ENCODE assay signal across 9 cellular contexts in genomic region chr9:124450241-124450924, GRCh38.
DNase-seq lines count a peak whose midpoint lies in the region; ATAC-seq and TF ChIP-seq lines count a peak whose summit lies in the region.
"Had no signal": no experiment of that assay in that cellular context is flagged by ENCODE, and none has a peak within 500 bp of the region (broad histone marks: within the 10 kb centered on the region; RNA-seq: fewer than 3 reads in every experiment).

Gene ADGRD2, plus strand, starts transcription at chr9:124450451. Its CDS starts 1,216 bp downstream, at chr9:124451667.

- ATAC-seq in GM18511 (IDR thresholded peaks at IDR 0.05; ENCODE audit: unreplicated experiment), result no peak
- no peak for ATAC-seq in GM19328 (IDR thresholded peaks at IDR 0.05; ENCODE audit: unreplicated experiment)

- TF ChIP-seq CTCF in fibroblast of pulmonary artery (IDR thresholded peaks at IDR 0.05; ENCODE audit: low read length, missing control alignments) (no peak), retinal pigment epithelial cell (conservative IDR thresholded peaks at IDR 0.05; ENCODE audit: low read depth, low read length) (no peak)

- H3K4me3 ChIP-seq in fibroblast of pulmonary artery (replicated peaks; ENCODE audit: low read depth, low read length) (no peak within 1 kb of the TSS), retinal pigment epithelial cell (ENCODE audit: low read length) (peak within 1 kb of the TSS; percentile 22)

- DNase-seq in NCI-H2081 (lab: John Stamatoyannopoulos, UW) (peak; percentile 4 to 23), NCI-H2081 treated with DMSO at 0.1 percent for 48 hours (lab: John Stamatoyannopoulos, UW) (no peak), NCI-H774 (lab: John Stamatoyannopoulos, UW) (peak; percentile 64), fibroblast of pulmonary artery (ENCODE audit: low read depth) (peak; percentile 9), retinal pigment epithelial cell (ENCODE audit: low read depth) (no peak)
- no peak for DNase-seq in activated CD4-positive, CD25-positive, alpha-beta regulatory T cell (lab: John Stamatoyannopoulos, UW)
- DNase-seq: NCI-H510A had no signal

Comparison
In these comparisons a context has a peak if more than half of its experiments do, and no peak if none do; other contexts are left out.
1. DNase-seq: peak in NCI-H2081 (2 of 2), NCI-H774 (single experiment) and fibroblast of pulmonary artery (single experiment); none in NCI-H2081 treated with DMSO at 0.1 percent for 48 hours (single experiment), retinal pigment epithelial cell (single experiment) and activated CD4-positive, CD25-positive, alpha-beta regulatory T cell (0 of 4).